In the genomic region with DNA sequence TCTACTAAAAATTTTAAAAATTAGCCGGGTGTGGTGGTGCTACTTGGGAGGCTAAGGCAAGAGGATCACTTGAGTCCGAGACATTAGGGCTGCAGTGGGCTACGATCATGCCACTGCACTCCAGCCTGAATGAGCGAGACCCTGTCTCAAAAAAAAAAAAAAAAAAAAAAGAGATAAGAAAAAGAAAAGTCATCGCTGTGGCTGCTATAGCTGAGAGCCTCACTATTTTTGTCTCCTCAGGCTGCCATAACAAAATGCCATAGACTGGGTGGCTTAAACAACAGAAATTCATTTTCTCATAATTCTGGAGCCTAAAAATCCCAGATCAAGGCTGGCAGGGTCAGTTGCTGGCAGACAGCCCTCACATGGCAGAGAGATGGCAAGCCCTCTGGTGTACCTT, we compare ENCODE assay signal across 34 cellular contexts.
"Had no signal": no experiment of that assay in that cellular context is flagged by ENCODE, and none has a peak within 500 bp of the region (broad histone marks: within the 10 kb centered on the region; RNA-seq: fewer than 3 reads in every experiment).

No MANE protein-coding gene starts in this region.

- H3K9me3 ChIP-seq: MG63 had no signal

- H3K36me3 ChIP-seq: MG63 had no signal

- DNase-seq: Karpas-422, Kasumi-1, MG63, MM.1S, MV-4-11, NCI-H1048, NCI-H1092, NCI-H1105, NCI-H1105 treated with DMSO at 0.1 percent for 48 hours, NCI-H1417, NCI-H1417 treated with DMSO at 0.1 percent for 48 hours, NCI-H1436, NCI-H1436 treated with DMSO at 0.1 percent for 48 hours, NCI-H1694, NCI-H1694 treated with DMSO at 0.1 percent for 48 hours, NCI-H187, NCI-H187 treated with DMSO at 0.1 percent for 48 hours, NCI-H1930, NCI-H2029, NCI-H2029 treated with DMSO at 0.1 percent for 48 hours, NCI-H2081, NCI-H2081 treated with DMSO at 0.1 percent for 48 hours, NCI-H2107, NCI-H2171, NCI-H2171 treated with DMSO at 0.1 percent for 48 hours, NCI-H2227 treated with DMSO at 0.1 percent for 48 hours, NCI-H226, NCI-H345, NCI-H446, NCI-H446 treated with DMSO at 0.1 percent for 48 hours, NCI-H510A, NCI-H510A treated with DMSO at 0.1 percent for 48 hours, NCI-H524 treated with DMSO at 0.1 percent for 48 hours, NCI-H526 had no signal

- H3K27me3 ChIP-seq: MG63 had no signal

- H3K4me3 ChIP-seq: MG63 had no signal
